ENCODE assay signal across 19 cellular contexts in the genomic region with DNA sequence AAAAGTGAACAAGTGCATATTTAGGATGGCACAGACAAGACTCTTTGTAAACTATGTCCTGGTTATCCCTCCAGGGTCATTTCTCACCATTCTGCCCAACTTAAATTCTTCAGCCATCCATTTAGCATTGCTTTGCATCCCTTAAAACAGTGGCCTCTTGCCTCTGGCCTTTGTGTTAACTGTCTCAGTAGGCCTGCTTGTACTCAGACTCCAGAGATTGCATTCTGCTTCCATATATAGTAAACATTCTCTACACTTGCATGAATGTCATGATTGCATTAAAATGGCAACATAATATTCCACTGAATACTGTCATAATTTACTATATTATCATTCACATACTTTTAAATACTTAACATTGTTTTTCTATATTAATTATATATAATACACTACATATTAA. TPM values are rescaled to one million over a fixed set of nuclear protein-coding genes. Genes with fewer than 3 reads are reported as not detected.
DNase-seq lines count a peak whose midpoint lies in the region; ATAC-seq and TF ChIP-seq lines count a peak whose summit lies in the region.
"Had no signal": no experiment of that assay in that cellular context is flagged by ENCODE, and none has a peak within 500 bp of the region (broad histone marks: within the 10 kb centered on the region; RNA-seq: fewer than 3 reads in every experiment).

No MANE protein-coding gene starts in this region.

- DNase-seq in heart left ventricle, result no peak
- no peak for DNase-seq in Right ventricle myocardium inferior (ENCODE audit: missing footprints)
- no peak for DNase-seq in GM23338 (ENCODE audit: low spot score)
- no peak for DNase-seq in sigmoid colon
- DNase-seq in activated naive CD4-positive, alpha-beta T cell treated with anti-CD3 and anti-CD28 coated beads, Interleukin-2, amount 50 U/mL, for 16 hours, result no peak
- DNase-seq: 8988T; ACHN; C1 segment of cervical spinal cord; Calu3; CD4-positive, alpha-beta memory T cell; COR-L47; DMS53; DMS79 treated with DMSO at 0.1 percent for 48 hours; GOT3; HFFc6 had no signal

- H3K27ac Mint-ChIP-seq in GM23338 (peak overlapping the region; percentile 56; the same call in 1 of the 2 replicates), nephron (peak overlapping the region; percentile 35 to 74 (median 53))
- H3K27ac Mint-ChIP-seq: HFFc6 had no signal

- no peaks in the 10 kb centered on the region for H3K27me3 Mint-ChIP-seq in GM23338 (ENCODE audit: insufficient read depth, low read depth, poor library complexity)
- H3K27me3 Mint-ChIP-seq in nephron (ENCODE audit: low read depth), result no peaks in the 10 kb centered on the region
- H3K27me3 Mint-ChIP-seq: CD4-positive, alpha-beta memory T cell had no signal

- H3K4me3 Mint-ChIP-seq in GM23338, result no peak overlapping the region
- no peak overlapping the region for H3K4me3 Mint-ChIP-seq in nephron
- H3K4me3 Mint-ChIP-seq: HFFc6 had no signal

- H3K27me3 ChIP-seq in heart left ventricle (no peaks in the 10 kb centered on the region), GM23338 (ENCODE audit: insufficient read depth) (no peaks in the 10 kb centered on the region), sigmoid colon (no peaks in the 10 kb centered on the region)

- H3K36me3 Mint-ChIP-seq in GM23338 (ENCODE audit: low read depth) (no peaks in the 10 kb centered on the region), nephron (ENCODE audit: low read depth) (no peaks in the 10 kb centered on the region)

- intact Hi-C loops in heart left ventricle (cut with DNase I), result no loop called here
- intact Hi-C loops in Right ventricle myocardium inferior (cut with DNase I), result no loop called here
- intact Hi-C loops in sigmoid colon (cut with DNase I), result no loop called here

- H3K4me3 ChIP-seq in heart left ventricle, result no peak overlapping the region
- H3K4me3 ChIP-seq in GM23338, result no peak overlapping the region
- H3K4me3 ChIP-seq in sigmoid colon, result no peak overlapping the region
- H3K4me3 ChIP-seq: A549, HAP-1 had no signal

- no peaks in the 10 kb centered on the region for H3K79me2 ChIP-seq in GM23338 (replicated peaks; ENCODE audit: insufficient read depth)

- H2AFZ ChIP-seq in GM23338, result no peak overlapping the region

- H3K4me1 Mint-ChIP-seq in GM23338 (peaks cover 3% of the 10 kb centered on the region; the same call in 2 of the 3 replicates), nephron (peaks cover 46% of the 10 kb centered on the region)

- peaks cover 0 to 46% (median 10%) of the 10 kb centered on the region in 12 donors for H3K4me1 ChIP-seq in heart left ventricle
- no peaks in the 10 kb centered on the region for H3K4me1 ChIP-seq in GM23338 (ENCODE audit: insufficient read depth)
- peaks cover 0 to 46% (median 2%) of the 10 kb centered on the region in 4 donors for H3K4me1 ChIP-seq in sigmoid colon
- H3K4me1 ChIP-seq: A549 had no signal

- H3K4me2 ChIP-seq in GM23338, result no peak overlapping the region
- H3K4me2 ChIP-seq: A549 had no signal

- TF ChIP-seq EP300 in sigmoid colon (IDR thresholded peaks at IDR 0.05), result peak in 2 of 4 donors; percentile 41 to 43

- H3K9me3 ChIP-seq in heart left ventricle (no peaks in the 10 kb centered on the region), sigmoid colon (no peaks in the 10 kb centered on the region)
- H3K9me3 ChIP-seq: A549, HAP-1 had no signal

- H3K27ac ChIP-seq in heart left ventricle (no peak overlapping the region), GM23338 (ENCODE audit: low read depth) (no peak overlapping the region), sigmoid colon (peak overlapping the region in 3 of 4 donors; percentile 29 to 65 (median 61))
- H3K27ac ChIP-seq: A549 had no signal

- H3K36me3 ChIP-seq in heart left ventricle, result no peaks in the 10 kb centered on the region
- H3K36me3 ChIP-seq in GM23338 (ENCODE audit: insufficient read depth), result no peaks in the 10 kb centered on the region
- no peaks in the 10 kb centered on the region for H3K36me3 ChIP-seq in sigmoid colon
- H3K36me3 ChIP-seq: HAP-1 had no signal

- peak in 3 of 4 donors; percentile 45 to 63 (median 62) for ATAC-seq in heart left ventricle
- ATAC-seq in Right ventricle myocardium inferior, result no peak
- ATAC-seq in GM23338, result no peak
- ATAC-seq in HG03159 (IDR thresholded peaks at IDR 0.05; ENCODE audit: unreplicated experiment), result no peak
- ATAC-seq: A549 had no signal

- no peaks in the 10 kb centered on the region for H4K20me1 ChIP-seq in GM23338 (replicated peaks; ENCODE audit: insufficient read depth)

- no peak for TF ChIP-seq POLR2A in heart left ventricle (IDR thresholded peaks at IDR 0.05)
- TF ChIP-seq POLR2A in sigmoid colon (IDR thresholded peaks at IDR 0.05), result no peak

- no peaks in the 10 kb centered on the region for H3F3A ChIP-seq in GM23338 (replicated peaks; ENCODE audit: low read depth)

- no peak for TF ChIP-seq CTCF in heart left ventricle (IDR thresholded peaks at IDR 0.05)
- TF ChIP-seq CTCF in GM23338 (conservative IDR thresholded peaks at IDR 0.05; ENCODE audit: low read depth in 2 of 2), result no peak
- TF ChIP-seq CTCF in nephron (IDR thresholded peaks at IDR 0.05; ENCODE audit: unreplicated experiment in 3 of 3), result no peak
- no peak for TF ChIP-seq CTCF in sigmoid colon (IDR thresholded peaks at IDR 0.05)

- no peaks in the 10 kb centered on the region for H3K9me3 Mint-ChIP-seq in GM23338
- no peaks in the 10 kb centered on the region for H3K9me3 Mint-ChIP-seq in nephron
- H3K9me3 Mint-ChIP-seq: CD4-positive, alpha-beta memory T cell had no signal

- H3K9me2 ChIP-seq in GM23338 (ENCODE audit: insufficient read depth), result no peaks in the 10 kb centered on the region

TF ChIP-seq in GM23338, 12 proteins besides CTCF, POLR2A, EP300 and RAD21 (continues in another document):
- TF ChIP-seq, protein P1, sequence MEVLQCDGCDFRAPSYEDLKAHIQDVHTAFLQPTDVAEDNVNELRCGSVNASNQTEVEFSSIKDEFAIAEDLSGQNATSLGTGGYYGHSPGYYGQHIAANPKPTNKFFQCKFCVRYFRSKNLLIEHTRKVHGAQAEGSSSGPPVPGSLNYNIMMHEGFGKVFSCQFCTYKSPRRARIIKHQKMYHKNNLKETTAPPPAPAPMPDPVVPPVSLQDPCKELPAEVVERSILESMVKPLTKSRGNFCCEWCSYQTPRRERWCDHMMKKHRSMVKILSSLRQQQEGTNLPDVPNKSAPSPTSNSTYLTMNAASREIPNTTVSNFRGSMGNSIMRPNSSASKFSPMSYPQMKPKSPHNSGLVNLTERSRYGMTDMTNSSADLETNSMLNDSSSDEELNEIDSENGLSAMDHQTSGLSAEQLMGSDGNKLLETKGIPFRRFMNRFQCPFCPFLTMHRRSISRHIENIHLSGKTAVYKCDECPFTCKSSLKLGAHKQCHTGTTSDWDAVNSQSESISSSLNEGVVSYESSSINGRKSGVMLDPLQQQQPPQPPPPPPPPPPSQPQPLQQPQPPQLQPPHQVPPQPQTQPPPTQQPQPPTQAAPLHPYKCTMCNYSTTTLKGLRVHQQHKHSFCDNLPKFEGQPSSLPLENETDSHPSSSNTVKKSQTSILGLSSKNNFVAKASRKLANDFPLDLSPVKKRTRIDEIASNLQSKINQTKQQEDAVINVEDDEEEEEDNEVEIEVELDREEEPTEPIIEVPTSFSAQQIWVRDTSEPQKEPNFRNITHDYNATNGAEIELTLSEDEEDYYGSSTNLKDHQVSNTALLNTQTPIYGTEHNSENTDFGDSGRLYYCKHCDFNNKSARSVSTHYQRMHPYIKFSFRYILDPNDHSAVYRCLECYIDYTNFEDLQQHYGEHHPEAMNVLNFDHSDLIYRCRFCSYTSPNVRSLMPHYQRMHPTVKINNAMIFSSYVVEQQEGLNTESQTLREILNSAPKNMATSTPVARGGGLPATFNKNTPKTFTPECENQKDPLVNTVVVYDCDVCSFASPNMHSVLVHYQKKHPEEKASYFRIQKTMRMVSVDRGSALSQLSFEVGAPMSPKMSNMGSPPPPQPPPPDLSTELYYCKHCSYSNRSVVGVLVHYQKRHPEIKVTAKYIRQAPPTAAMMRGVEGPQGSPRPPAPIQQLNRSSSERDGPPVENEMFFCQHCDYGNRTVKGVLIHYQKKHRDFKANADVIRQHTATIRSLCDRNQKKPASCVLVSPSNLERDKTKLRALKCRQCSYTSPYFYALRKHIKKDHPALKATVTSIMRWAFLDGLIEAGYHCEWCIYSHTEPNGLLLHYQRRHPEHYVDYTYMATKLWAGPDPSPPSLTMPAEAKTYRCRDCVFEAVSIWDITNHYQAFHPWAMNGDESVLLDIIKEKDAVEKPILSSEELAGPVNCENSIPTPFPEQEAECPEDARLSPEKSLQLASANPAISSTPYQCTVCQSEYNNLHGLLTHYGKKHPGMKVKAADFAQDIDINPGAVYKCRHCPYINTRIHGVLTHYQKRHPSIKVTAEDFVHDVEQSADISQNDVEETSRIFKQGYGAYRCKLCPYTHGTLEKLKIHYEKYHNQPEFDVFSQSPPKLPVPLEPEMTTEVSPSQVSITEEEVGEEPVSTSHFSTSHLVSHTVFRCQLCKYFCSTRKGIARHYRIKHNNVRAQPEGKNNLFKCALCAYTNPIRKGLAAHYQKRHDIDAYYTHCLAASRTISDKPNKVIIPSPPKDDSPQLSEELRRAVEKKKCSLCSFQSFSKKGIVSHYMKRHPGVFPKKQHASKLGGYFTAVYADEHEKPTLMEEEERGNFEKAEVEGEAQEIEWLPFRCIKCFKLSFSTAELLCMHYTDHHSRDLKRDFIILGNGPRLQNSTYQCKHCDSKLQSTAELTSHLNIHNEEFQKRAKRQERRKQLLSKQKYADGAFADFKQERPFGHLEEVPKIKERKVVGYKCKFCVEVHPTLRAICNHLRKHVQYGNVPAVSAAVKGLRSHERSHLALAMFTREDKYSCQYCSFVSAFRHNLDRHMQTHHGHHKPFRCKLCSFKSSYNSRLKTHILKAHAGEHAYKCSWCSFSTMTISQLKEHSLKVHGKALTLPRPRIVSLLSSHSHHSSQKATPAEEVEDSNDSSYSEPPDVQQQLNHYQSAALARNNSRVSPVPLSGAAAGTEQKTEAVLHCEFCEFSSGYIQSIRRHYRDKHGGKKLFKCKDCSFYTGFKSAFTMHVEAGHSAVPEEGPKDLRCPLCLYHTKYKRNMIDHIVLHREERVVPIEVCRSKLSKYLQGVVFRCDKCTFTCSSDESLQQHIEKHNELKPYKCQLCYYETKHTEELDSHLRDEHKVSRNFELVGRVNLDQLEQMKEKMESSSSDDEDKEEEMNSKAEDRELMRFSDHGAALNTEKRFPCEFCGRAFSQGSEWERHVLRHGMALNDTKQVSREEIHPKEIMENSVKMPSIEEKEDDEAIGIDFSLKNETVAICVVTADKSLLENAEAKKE (CRISPR knock-in tag; IDR thresholded peaks at IDR 0.05), result no peak
- TF ChIP-seq EZH2 (IDR thresholded peaks at IDR 0.05; ENCODE audit: low read depth, unreplicated experiment), result no peak
- TF ChIP-seq ZNF331 (CRISPR knock-in tag; IDR thresholded peaks at IDR 0.05; ENCODE audit: low read depth), result no peak

RNA-seq across cellular contexts. Expression of a gene that starts 43.2 kb away (rescaled TPM):
- total RNA-seq in heart left ventricle (10 to 100 TPM; 14.7 to 26.5 (median 20.0) TPM), Right ventricle myocardium inferior (23.6 TPM), sigmoid colon (10 to 100 TPM; 15.6 to 34.9 (median 21.3) TPM)
- polyA plus RNA-seq in heart left ventricle (1 to 10 TPM; 3.6 TPM), GM23338 (2016; fragmentation: Nextera tagmentation; extraction: Ambion mirVana) (1.1 and 1.2 TPM in 2 replicates), sigmoid colon (10 to 100 TPM; 17.8 to 24.0 (median 23.4) TPM)
- 3.0 and 4.6 TPM in 2 replicates for total RNA-seq in GM23338 (2014; rRNA removed; shearing (Covaris generic))

Comparison
In these comparisons a context has a peak if more than half of its experiments do, and no peak if none do; other contexts are left out.
1. ATAC-seq: peak in heart left ventricle (3 of 4); none in Right ventricle myocardium inferior (single experiment), GM23338 (single experiment) and HG03159 (single experiment).
2. H3K27ac ChIP-seq: peak in sigmoid colon (3 of 4); none in heart left ventricle (0 of 12) and GM23338 (single experiment).